Comparison of ENCODE assay signal across 23 cellular contexts in the genomic region with DNA sequence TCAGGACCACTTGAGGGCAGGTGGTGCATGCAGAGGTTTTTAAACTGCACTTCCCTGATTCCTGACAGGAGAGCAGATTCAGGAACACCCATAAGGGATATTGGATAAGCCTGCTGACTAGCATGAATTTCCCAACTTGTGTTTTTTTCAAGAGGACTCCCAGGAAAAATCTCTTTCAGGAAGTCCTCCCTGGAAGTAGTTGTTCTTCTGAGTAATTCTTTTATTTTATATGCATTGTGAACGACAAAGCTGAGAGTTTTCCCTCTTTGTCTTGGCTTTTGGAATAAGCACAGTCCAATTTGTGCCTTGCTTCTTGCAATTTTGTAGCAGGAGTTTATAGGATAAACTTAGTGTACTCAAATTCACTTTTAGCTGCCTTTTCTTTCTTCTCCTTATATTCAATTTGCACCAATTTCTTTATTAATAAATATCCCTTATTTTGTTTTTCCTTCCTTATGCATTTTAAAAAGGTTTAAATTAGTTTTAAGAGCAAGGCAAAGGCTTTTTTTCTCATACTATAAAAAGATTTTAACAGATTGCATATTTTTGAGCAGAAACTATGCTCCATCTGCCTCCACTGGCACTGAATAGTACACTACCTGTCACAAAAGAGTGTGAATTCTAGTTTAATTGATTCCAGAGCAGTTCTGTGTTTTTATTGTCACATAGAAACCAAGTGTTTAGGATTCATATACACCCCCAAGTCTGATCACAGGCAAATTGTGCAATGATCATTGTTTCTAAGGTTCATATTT.
"Had no signal": no experiment of that assay in that cellular context is flagged by ENCODE, and none has a peak within 500 bp of the region (broad histone marks: within the 10 kb centered on the region; RNA-seq: fewer than 3 reads in every experiment).

No MANE protein-coding gene starts in this region.

- H3K9me3 ChIP-seq: gastrocnemius medialis, heart right ventricle, mucosa of descending colon, tibial artery had no signal

- H3K27me3 ChIP-seq: dorsolateral prefrontal cortex, gastrocnemius medialis, heart right ventricle, tibial artery had no signal

- FAIRE-seq: keratinocyte, urothelium cell line had no signal

- H3K4me1 ChIP-seq: tibial artery had no signal

- H3K4me3 ChIP-seq: dorsolateral prefrontal cortex, gastrocnemius medialis, heart right ventricle, mucosa of descending colon, tibial artery had no signal

- ATAC-seq: activated CD8-positive, alpha-beta T cell treated with anti-CD3 and anti-CD28 coated beads, Interleukin-2, amount 10 ng/mL, durations not matched to agents 7 days and 5 days; gastrocnemius medialis; heart right ventricle; left lobe of liver; mucosa of descending colon; naive thymus-derived CD4-positive, alpha-beta T cell; stimulated activated memory B cell treated with anti-CD40 and anti-IgM and Interleukin-4, amounts not matched to agents 10 μg/mL and 1 μg/mL and 100 μg/mL, for 72 hours had no signal

- DNase-seq: activated CD4-positive, alpha-beta T cell treated with anti-CD3 and anti-CD28 coated beads, Interleukin-2, amount 10 ng/mL, durations not matched to agents 24 days and 14 days; activated CD4-positive, CD25-positive, alpha-beta regulatory T cell; activated CD8-positive, alpha-beta memory T cell treated with anti-CD3 and anti-CD28 coated beads, Interleukin-2, amount 50 U/mL, for 4 hours; activated CD8-positive, alpha-beta T cell treated with anti-CD3 and anti-CD28 coated beads, Interleukin-2, amount 10 ng/mL, durations not matched to agents 7 days and 5 days; activated gamma-delta T cell treated with Interleukin-2 at 50 U/mL for 16 hours; activated naive CD8-positive, alpha-beta T cell treated with anti-CD3 and anti-CD28 coated beads for 36 hours; activated T-cell treated with anti-CD3 and anti-CD28 coated beads, Interleukin-2, amount 50 U/mL, for 48 hours; anterior cingulate cortex; endodermal cell; gastrocnemius medialis; heart right ventricle; mucosa of descending colon; naive thymus-derived CD4-positive, alpha-beta T cell; nucleus accumbens; posterior cingulate gyrus; retina; stimulated activated CD4-positive, alpha-beta T cell treated with anti-CD3 and anti-CD28 coated beads, Interleukin-2, amount 100 ng/mL, for 48 hours; tibial artery had no signal

- H3K36me3 ChIP-seq: gastrocnemius medialis, heart right ventricle, tibial artery had no signal

- H3K27ac ChIP-seq: gastrocnemius medialis, heart right ventricle, tibial artery had no signal
